Comparison of ENCODE assay signal across 16 cellular contexts in genomic region chr17:78753316-78754250, GRCh38. TPM values are rescaled to one million over a fixed set of nuclear protein-coding genes. Genes with fewer than 3 reads are reported as not detected.
A peak's percentile ranks its signal among the peaks of the same experiment; 100 is the strongest.
DNase-seq lines count a peak whose midpoint lies in the region; ATAC-seq, FAIRE-seq and TF ChIP-seq lines count a peak whose summit lies in the region.
"Had no signal": no experiment of that assay in that cellular context is flagged by ENCODE, and none has a peak within 500 bp of the region (broad histone marks: within the 10 kb centered on the region; RNA-seq: fewer than 3 reads in every experiment).

No MANE protein-coding gene starts in this region.

- H3K27ac Mint-ChIP-seq in naive thymus-derived CD4-positive, alpha-beta T cell = peak overlapping the region; percentile 89 to 99 (median 95)
- H3K27ac Mint-ChIP-seq: brain had no signal

- CTCF ChIA-PET in naive thymus-derived CD4-positive, alpha-beta T cell (lab: Charles Lee) = no interaction called here

- ATAC-seq in activated CD4-positive, CD25-positive, alpha-beta regulatory T cell treated with anti-CD3 and anti-CD28 coated beads, Interleukin-2, amount 50 U/mL, for 24 hours = peak; percentile 42 to 54
- ATAC-seq in naive thymus-derived CD4-positive, alpha-beta T cell = peak; percentile 53
- ATAC-seq in GM18867 (IDR thresholded peaks at IDR 0.05; ENCODE audit: unreplicated experiment) = no peak
- ATAC-seq: A549, left lung had no signal

- H3K36me3 Mint-ChIP-seq in naive thymus-derived CD4-positive, alpha-beta T cell = peaks cover 0 to 39% (median 4%) of the 10 kb centered on the region in 5 donors
- H3K36me3 Mint-ChIP-seq: brain had no signal

- H3K4me1 ChIP-seq in naive thymus-derived CD4-positive, alpha-beta T cell (ENCODE audit: control insufficient read depth in 2 of 2, insufficient read depth in 2 of 2, low read length in 2 of 2) = peaks cover 84 to 89% of the 10 kb centered on the region in 2 donors

- H3K27me3 Mint-ChIP-seq in naive thymus-derived CD4-positive, alpha-beta T cell = no peaks in the 10 kb centered on the region
- H3K27me3 Mint-ChIP-seq: brain had no signal

- no peaks in the 10 kb centered on the region for H3K27me3 ChIP-seq in naive thymus-derived CD4-positive, alpha-beta T cell (ENCODE audit: control insufficient read depth in 2 of 2, insufficient read depth in 2 of 2, low read length in 2 of 2)
- H3K27me3 ChIP-seq: left lung had no signal

- H3K36me3 ChIP-seq in naive thymus-derived CD4-positive, alpha-beta T cell (ENCODE audit: control insufficient read depth in 2 of 3, insufficient read depth in 3 of 3, low read length in 3 of 3) = no peaks in the 10 kb centered on the region
- H3K36me3 ChIP-seq: left lung had no signal

- H3K27ac ChIP-seq in naive thymus-derived CD4-positive, alpha-beta T cell (ENCODE audit: low read depth, low read length) = peak overlapping the region; percentile 81
- H3K27ac ChIP-seq: A549 had no signal

- peaks cover 61 to 94% (median 82%) of the 10 kb centered on the region in 7 donors for H3K4me1 Mint-ChIP-seq in naive thymus-derived CD4-positive, alpha-beta T cell

- no peaks in the 10 kb centered on the region for H3K9me3 Mint-ChIP-seq in naive thymus-derived CD4-positive, alpha-beta T cell

- DNase-seq in activated CD4-positive, CD25-positive, alpha-beta regulatory T cell (lab: John Stamatoyannopoulos, UW) = no peak
- DNase-seq in GM12892 (ENCODE audit: insufficient read length) (no peak), NAMALWA (ENCODE audit: low spot score) (no peak), NCI-H2227 (lab: John Stamatoyannopoulos, UW; ENCODE audit: unreplicated experiment) (no peak)
- DNase-seq in activated naive CD4-positive, alpha-beta T cell treated with anti-CD3 and anti-CD28 coated beads, Interleukin-2, amount 50 U/mL, for 16 hours = peak; percentile 40
- DNase-seq in naive thymus-derived CD4-positive, alpha-beta T cell = peak in 2 of 9 donors; percentile 52 to 82
- DNase-seq: Karpas-422, left lung, NCI-H345, OCI-M1, posterior cingulate gyrus, SK-N-SH had no signal

- intact Hi-C loops in naive thymus-derived CD4-positive, alpha-beta T cell (cut with micrococcal nuclease) = loop anchor here in 1 of 2 donors (10.0 kb wide), 1 partner anchor 1309 kb away; no protein-coding TSS in a partner anchor

- TF ChIP-seq POLR2A in GM12892 (IDR thresholded peaks at IDR 0.05; ENCODE audit: low read depth, low read length) = no peak

- H3K4me3 ChIP-seq in naive thymus-derived CD4-positive, alpha-beta T cell (ENCODE audit: low read length) = no peak overlapping the region
- H3K4me3 ChIP-seq: A549, left lung had no signal

- no peaks in the 10 kb centered on the region for H3K9me3 ChIP-seq in naive thymus-derived CD4-positive, alpha-beta T cell (ENCODE audit: control insufficient read depth in 2 of 3, low read length in 3 of 3)
- H3K9me3 ChIP-seq: A549, left lung, SK-N-SH had no signal

- POLR2A ChIA-PET in naive thymus-derived CD4-positive, alpha-beta T cell (lab: Charles Lee) = interaction anchor here (1.3 to 8.5 kb wide), 4 partner anchors 10 to 27 kb away, joined by 3 to 122 read pairs (median 14); no protein-coding TSS in a partner anchor

- peak overlapping the region; percentile 63 to 93 (median 79) for H3K4me3 Mint-ChIP-seq in naive thymus-derived CD4-positive, alpha-beta T cell
- H3K4me3 Mint-ChIP-seq: brain had no signal

- FAIRE-seq in GM12892 (lab: Jason Lieb, UNC) = peak; percentile 24
- FAIRE-seq: A549 had no signal

RNA-seq across cellular contexts. Expression of gene CYTH1, which starts 28.5 kb away (rescaled TPM):
- polyA plus RNA-seq in GM12892 (2012; ENCODE audit: missing spikeins) = 182 TPM
- total RNA-seq in naive thymus-derived CD4-positive, alpha-beta T cell = 100 to 1,000 TPM; 297 to 452 (median 420) TPM
- polyA plus RNA-seq in naive thymus-derived CD4-positive, alpha-beta T cell = 100 to 1,000 TPM; 314 to 395 TPM
